16 cellular contexts compared by ENCODE assay signal in genomic region chr22:50220603-50221409, GRCh38. TPM values are rescaled to one million over a fixed set of nuclear protein-coding genes. Genes with fewer than 3 reads are reported as not detected.
DNase-seq lines count a peak whose midpoint lies in the region; ATAC-seq and TF ChIP-seq lines count a peak whose summit lies in the region.
"Had no signal": no experiment of that assay in that cellular context is flagged by ENCODE, and none has a peak within 500 bp of the region (broad histone marks: within the 10 kb centered on the region; RNA-seq: fewer than 3 reads in every experiment).

No MANE protein-coding gene starts in this region.

- TF ChIP-seq CTCF in RWPE2 (IDR thresholded peaks at IDR 0.05; ENCODE audit: poor library complexity, severe bottlenecking) = no peak
- no peak for TF ChIP-seq CTCF in sigmoid colon (IDR thresholded peaks at IDR 0.05)

- intact Hi-C loops in sigmoid colon (cut with DNase I) = no loop called here

- ATAC-seq in RWPE2 (ENCODE audit: low read depth) (no peak), HG02678 (IDR thresholded peaks at IDR 0.05; ENCODE audit: unreplicated experiment) (no peak)
- ATAC-seq: CD8-positive, alpha-beta T cell had no signal

- WGBS in sigmoid colon, 2 donors = 97% methylated on average over 45 of the region's 45 CpGs

- H3K36me3 ChIP-seq in H7 (replicated peaks; ENCODE audit: control insufficient read depth, insufficient read depth, low read length) (peaks cover 14% of the 10 kb centered on the region), RWPE2 (ENCODE audit: low read depth) (peaks cover 56% of the 10 kb centered on the region), sigmoid colon (peaks cover 67 to 92% (median 84%) of the 10 kb centered on the region in 4 donors)

- no peak overlapping the region for H3K4me3 ChIP-seq in H7 (ENCODE audit: insufficient read depth, low read depth, low read length)
- H3K4me3 ChIP-seq in RWPE2 (ENCODE audit: severe bottlenecking) = no peak overlapping the region
- no peak overlapping the region for H3K4me3 ChIP-seq in sigmoid colon
- H3K4me3 ChIP-seq: GM23338 had no signal

- TF ChIP-seq POLR2A in sigmoid colon (IDR thresholded peaks at IDR 0.05) = no peak

- H3K27ac ChIP-seq in RWPE2 (ENCODE audit: poor library complexity, severe bottlenecking) (no peak overlapping the region), sigmoid colon (no peak overlapping the region)

- H3K27me3 ChIP-seq in H7 (ENCODE audit: control insufficient read depth, insufficient read depth, low read length) (no peaks in the 10 kb centered on the region), RWPE2 (ENCODE audit: insufficient read depth, poor library complexity, severe bottlenecking) (no peaks in the 10 kb centered on the region), sigmoid colon (no peaks in the 10 kb centered on the region)

- no peak for TF ChIP-seq EP300 in sigmoid colon (IDR thresholded peaks at IDR 0.05)

- H3K4me1 ChIP-seq in RWPE2 (ENCODE audit: insufficient read depth, poor library complexity, severe bottlenecking) (no peaks in the 10 kb centered on the region), sigmoid colon (peaks cover 0 to 14% (median 8%) of the 10 kb centered on the region in 4 donors)

- no peaks in the 10 kb centered on the region for H3K9me3 ChIP-seq in RWPE2 (ENCODE audit: severe bottlenecking)
- H3K9me3 ChIP-seq in sigmoid colon = no peaks in the 10 kb centered on the region

- DNase-seq in H7 (peak; percentile 56), RWPE2 (ENCODE audit: low spot score) (peak; percentile 68), islet precursor cell (peak; percentile 45), sigmoid colon (peak; percentile 68), DMS153 treated with DMSO at 0.1 percent for 48 hours (lab: John Stamatoyannopoulos, UW; ENCODE audit: unreplicated experiment) (no peak)
- no peak for DNase-seq in activated naive CD4-positive, alpha-beta T cell treated with Interleukin-2 at 50 U/mL for 16 hours
- DNase-seq: DMS79, IMR-90, Kasumi-1, NCI-H1105, NCI-H1694 treated with DMSO at 0.1 percent for 48 hours, NCI-H446, NCI-H69 had no signal

RNA-seq across cellular contexts. Expression of gene SELENOO, which starts 20.0 kb away (rescaled TPM):
- total RNA-seq in H7 (2014; rRNA removed; shearing (Covaris generic)) = 27.8 and 29.9 TPM in 2 replicates
- 10 to 100 TPM; 17.5 to 30.2 (median 22.3) TPM for total RNA-seq in sigmoid colon
- 10 to 100 TPM; 10.2 to 26.5 (median 15.7) TPM for polyA plus RNA-seq in sigmoid colon

RNA-seq across cellular contexts. Expression of gene TUBGCP6, which starts 24.0 kb away (rescaled TPM):
- total RNA-seq in H7 (2014; rRNA removed; shearing (Covaris generic)) = 24.0 and 31.6 TPM in 2 replicates
- total RNA-seq in sigmoid colon = 10 to 100 TPM; 23.5 to 67.0 (median 28.2) TPM
- polyA plus RNA-seq in sigmoid colon = 10 to 100 TPM in 1 of 3 donors, 1 to 10 TPM in 2; 4.6 to 33.4 (median 4.8) TPM

RNA-seq across cellular contexts. Expression of gene HDAC10, which starts 30.3 kb away (rescaled TPM):
- 15.7 and 22.4 TPM in 2 replicates for total RNA-seq in H7 (2014; rRNA removed; shearing (Covaris generic))
- 10 to 100 TPM in 3 of 4 donors, 1 to 10 TPM in 1; 7.2 to 47.4 (median 14.9) TPM for total RNA-seq in sigmoid colon
- 10 to 100 TPM in 2 of 3 donors, 1 to 10 TPM in 1; 8.8 to 45.9 (median 12.0) TPM for polyA plus RNA-seq in sigmoid colon

RNA-seq across cellular contexts. Expression of gene TRABD, which starts 35.1 kb away (rescaled TPM):
- 83.1 and 84.6 TPM in 2 replicates for total RNA-seq in H7 (2014; rRNA removed; shearing (Covaris generic))
- 10 to 100 TPM; 14.2 to 21.4 (median 18.2) TPM for total RNA-seq in sigmoid colon
- polyA plus RNA-seq in sigmoid colon = 10 to 100 TPM; 24.6 to 88.1 (median 31.7) TPM

RNA-seq across cellular contexts. Expression of gene MAPK12, which starts 40.7 kb away (rescaled TPM):
- 21.2 and 23.8 TPM in 2 replicates for total RNA-seq in H7 (2014; rRNA removed; shearing (Covaris generic))
- total RNA-seq in sigmoid colon = 1 to 10 TPM; 2.5 to 10.0 (median 6.7) TPM
- polyA plus RNA-seq in sigmoid colon = 1 to 10 TPM in 2 of 3 donors, under 1 TPM in 1; 0.60 to 6.0 (median 2.1) TPM

Comparison
In these comparisons a context has a peak if more than half of its experiments do, and no peak if none do; other contexts are left out.
1. DNase-seq: peak in H7 (single experiment), RWPE2 (single experiment), islet precursor cell (single experiment) and sigmoid colon (single experiment); none in activated naive CD4-positive, alpha-beta T cell treated with Interleukin-2 at 50 U/mL for 16 hours (single experiment) and DMS153 treated with DMSO at 0.1 percent for 48 hours (single experiment).